Comparison of ENCODE assay signal across 1 cellular context in genomic region chr3:132721479-132722164, GRCh38.
TF ChIP-seq lines count a peak whose summit lies in the region.

No MANE protein-coding gene starts in this region.

TF ChIP-seq in HepG2, 621 proteins besides CTCF, POLR2A, EP300 and RAD21 (continued from another document and continues in another):
- TF ChIP-seq PRDM10 (CRISPR knock-in tag; IDR thresholded peaks at IDR 0.05; ENCODE audit: low read depth) = no peak
- TF ChIP-seq UBTF (CRISPR knock-in tag; IDR thresholded peaks at IDR 0.05) = peak; percentile 93
- TF ChIP-seq ZNF432 (CRISPR knock-in tag; IDR thresholded peaks at IDR 0.05; ENCODE audit: borderline replicate concordance) = no peak
- no peak for TF ChIP-seq ZKSCAN5 (CRISPR knock-in tag; IDR thresholded peaks at IDR 0.05)
- TF ChIP-seq ZNF710 (CRISPR knock-in tag; IDR thresholded peaks at IDR 0.05; ENCODE audit: borderline replicate concordance) = no peak
- no peak for TF ChIP-seq SUZ12 (IDR thresholded peaks at IDR 0.05; ENCODE audit: low read depth, low read length)
- TF ChIP-seq ZNF740 (CRISPR knock-in tag; IDR thresholded peaks at IDR 0.05) = no peak
- TF ChIP-seq ZNF800 (CRISPR knock-in tag; IDR thresholded peaks at IDR 0.05) = no peak
- TF ChIP-seq ZNF639 (CRISPR knock-in tag; conservative IDR thresholded peaks at IDR 0.05) = no peak
- no peak for TF ChIP-seq PREB (CRISPR knock-in tag; IDR thresholded peaks at IDR 0.05)
- TF ChIP-seq ZNF615 (CRISPR knock-in tag; IDR thresholded peaks at IDR 0.05; ENCODE audit: borderline replicate concordance) = no peak
- TF ChIP-seq JUN (CRISPR knock-in tag; IDR thresholded peaks at IDR 0.05) = no peak
- TF ChIP-seq MAFG (CRISPR knock-in tag; IDR thresholded peaks at IDR 0.05) = no peak
- TF ChIP-seq ZSCAN29 (CRISPR knock-in tag; conservative IDR thresholded peaks at IDR 0.05) = no peak
- no peak for TF ChIP-seq ZNF512B (CRISPR knock-in tag; IDR thresholded peaks at IDR 0.05; ENCODE audit: borderline replicate concordance)
- no peak for TF ChIP-seq TRIM24 (CRISPR knock-in tag; IDR thresholded peaks at IDR 0.05)
- no peak for TF ChIP-seq ZNF281 (CRISPR knock-in tag; IDR thresholded peaks at IDR 0.05; ENCODE audit: borderline replicate concordance)
- TF ChIP-seq ZNF34 (CRISPR knock-in tag; IDR thresholded peaks at IDR 0.05; ENCODE audit: borderline replicate concordance) = no peak
- TF ChIP-seq TRIM22 (IDR thresholded peaks at IDR 0.05) = no peak
- TF ChIP-seq BATF2 (CRISPR knock-in tag; IDR thresholded peaks at IDR 0.05) = no peak; the same call in 1 of the 2 replicates
- TF ChIP-seq ZSCAN20 (CRISPR knock-in tag; IDR thresholded peaks at IDR 0.05; ENCODE audit: borderline replicate concordance) = no peak
- 0 out of 2 replicates have a peak, but pooled peaks have one; percentile 28 for TF ChIP-seq ZNF501 (CRISPR knock-in tag; IDR thresholded peaks at IDR 0.05)
- TF ChIP-seq SP1 (IDR thresholded peaks at IDR 0.05) = no peak
- no peak for TF ChIP-seq SP1 (CRISPR knock-in tag; IDR thresholded peaks at IDR 0.05)
- TF ChIP-seq ETS1 (CRISPR knock-in tag; IDR thresholded peaks at IDR 0.05) = no peak
- no peak for TF ChIP-seq ZNF512 (CRISPR knock-in tag; IDR thresholded peaks at IDR 0.05)
- no peak for TF ChIP-seq ZNF564 (CRISPR knock-in tag; IDR thresholded peaks at IDR 0.05)
- 0 out of 2 replicates have a peak, but pooled peaks have one; percentile 56 for TF ChIP-seq ZNF678 (CRISPR knock-in tag; IDR thresholded peaks at IDR 0.05)
- no peak for TF ChIP-seq FOXJ3 (CRISPR knock-in tag; IDR thresholded peaks at IDR 0.05; ENCODE audit: borderline replicate concordance)
